1 cellular context compared by ENCODE assay signal in genomic region chr16:14549789-14550153, GRCh38.
TF ChIP-seq lines count a peak whose summit lies in the region.

No MANE protein-coding gene starts in this region.

TF ChIP-seq in HEK293, 187 proteins besides CTCF, POLR2A, EP300 and RAD21 (continued from another document):
- peak; percentile 59; the same call in 1 of the 2 replicates for TF ChIP-seq TSHZ1 (tag by site-specific recombination; IDR thresholded peaks at IDR 0.05; ENCODE audit: borderline replicate concordance)
- TF ChIP-seq SP7 (tag by site-specific recombination; IDR thresholded peaks at IDR 0.05): peak; percentile 99
- peak; percentile 92 for TF ChIP-seq ZNF843 (tag by site-specific recombination; IDR thresholded peaks at IDR 0.05)
- TF ChIP-seq ZNF169 (tag by site-specific recombination; IDR thresholded peaks at IDR 0.05): no peak
- peak; percentile 43; the same call in 1 of the 2 replicates for TF ChIP-seq ZNF600 (tag by site-specific recombination; IDR thresholded peaks at IDR 0.05)
- TF ChIP-seq ZNF341 (tag by site-specific recombination; IDR thresholded peaks at IDR 0.05; ENCODE audit: low read depth): no peak
- TF ChIP-seq FEZF1 (tag by site-specific recombination; IDR thresholded peaks at IDR 0.05): peak; percentile 96
- peak; percentile 75 for TF ChIP-seq IKZF3 (tag by site-specific recombination; IDR thresholded peaks at IDR 0.05)
- no peak for TF ChIP-seq ZNF623 (tag by site-specific recombination; IDR thresholded peaks at IDR 0.05)
- TF ChIP-seq ZNF266 (tag by site-specific recombination; IDR thresholded peaks at IDR 0.05; ENCODE audit: low read depth): no peak
- TF ChIP-seq ZNF239 (tag by site-specific recombination; IDR thresholded peaks at IDR 0.05): no peak
- no peak for TF ChIP-seq ZNF311 (tag by site-specific recombination; IDR thresholded peaks at IDR 0.05; ENCODE audit: borderline replicate concordance)
- TF ChIP-seq ZNF10 (tag by site-specific recombination; IDR thresholded peaks at IDR 0.05): 0 out of 2 replicates have a peak, but pooled peaks have one; percentile 36
- 0 out of 2 replicates have a peak, but pooled peaks have one; percentile 38 for TF ChIP-seq ATF2 (tag by site-specific recombination; IDR thresholded peaks at IDR 0.05; ENCODE audit: low read depth)
- no peak for TF ChIP-seq ZNF155 (tag by site-specific recombination; IDR thresholded peaks at IDR 0.05)
- TF ChIP-seq ZNF629 (tag by site-specific recombination; IDR thresholded peaks at IDR 0.05): peak; percentile 84
- TF ChIP-seq ZXDB (tag by site-specific recombination; IDR thresholded peaks at IDR 0.05): peak; percentile 73
- peak; percentile 62; the same call in 1 of the 2 replicates for TF ChIP-seq ZEB2 (tag by site-specific recombination; IDR thresholded peaks at IDR 0.05)
- TF ChIP-seq TRIM28 (IDR thresholded peaks at IDR 0.05; ENCODE audit: borderline replicate concordance, low read length): peak; percentile 85; the same call in 1 of the 2 replicates
- peak; percentile 96 for TF ChIP-seq SCRT2 (tag by site-specific recombination; IDR thresholded peaks at IDR 0.05)
- peak; percentile 95 for TF ChIP-seq SCRT1 (tag by site-specific recombination; IDR thresholded peaks at IDR 0.05; ENCODE audit: borderline replicate concordance)
- no peak for TF ChIP-seq ZNF391 (tag by site-specific recombination; IDR thresholded peaks at IDR 0.05; ENCODE audit: borderline replicate concordance, low read depth)
- TF ChIP-seq SP3 (tag by site-specific recombination; IDR thresholded peaks at IDR 0.05): no peak
- peak; percentile 91 for TF ChIP-seq OSR2 (tag by site-specific recombination; IDR thresholded peaks at IDR 0.05)
- TF ChIP-seq ZNF146 (tag by site-specific recombination; IDR thresholded peaks at IDR 0.05): peak; percentile 45; the same call in 1 of the 2 replicates
- no peak for TF ChIP-seq MYNN (tag by site-specific recombination; IDR thresholded peaks at IDR 0.05; ENCODE audit: borderline replicate concordance)
- TF ChIP-seq KLF8 (tag by site-specific recombination; IDR thresholded peaks at IDR 0.05): peak; percentile 58
- peak; percentile 42; the same call in 1 of the 2 replicates for TF ChIP-seq ZBTB8A (tag by site-specific recombination; IDR thresholded peaks at IDR 0.05)
- peak; percentile 40; the same call in 1 of the 2 replicates for TF ChIP-seq PRDM4 (tag by site-specific recombination; IDR thresholded peaks at IDR 0.05)
- TF ChIP-seq ZNF660 (tag by site-specific recombination; IDR thresholded peaks at IDR 0.05): 0 out of 2 replicates have a peak, but pooled peaks have one; percentile 45
- no peak for TF ChIP-seq ZNF138 (tag by site-specific recombination; IDR thresholded peaks at IDR 0.05; ENCODE audit: borderline replicate concordance)
- TF ChIP-seq ZFP69B (tag by site-specific recombination; IDR thresholded peaks at IDR 0.05): 0 out of 2 replicates have a peak, but pooled peaks have one; percentile 30
- TF ChIP-seq ZNF530 (tag by site-specific recombination; IDR thresholded peaks at IDR 0.05; ENCODE audit: low read depth): no peak
- 0 out of 2 replicates have a peak, but pooled peaks have one; percentile 42 for TF ChIP-seq ZSCAN30 (tag by site-specific recombination; IDR thresholded peaks at IDR 0.05)
- no peak for TF ChIP-seq ZNF350 (tag by site-specific recombination; IDR thresholded peaks at IDR 0.05)
- peak; percentile 91 for TF ChIP-seq GFI1B (tag by site-specific recombination; IDR thresholded peaks at IDR 0.05)
- no peak for TF ChIP-seq SALL2 (tag by site-specific recombination; IDR thresholded peaks at IDR 0.05; ENCODE audit: borderline replicate concordance)
- TF ChIP-seq PATZ1 (tag by site-specific recombination; IDR thresholded peaks at IDR 0.05): peak; percentile 68
- peak; percentile 60; the same call in 1 of the 2 replicates for TF ChIP-seq ZBTB17 (tag by site-specific recombination; IDR thresholded peaks at IDR 0.05)
- peak; percentile 37; the same call in 1 of the 2 replicates for TF ChIP-seq ZNF398 (tag by site-specific recombination; IDR thresholded peaks at IDR 0.05)
- TF ChIP-seq ZNF26 (tag by site-specific recombination; IDR thresholded peaks at IDR 0.05): no peak
- no peak for TF ChIP-seq ZSCAN18 (tag by site-specific recombination; IDR thresholded peaks at IDR 0.05)
- peak; percentile 48; the same call in 1 of the 2 replicates for TF ChIP-seq ZNF692 (tag by site-specific recombination; IDR thresholded peaks at IDR 0.05)
